In genomic region chr6:165950316-165950715, GRCh38 we compare ENCODE assay signal across 23 cellular contexts.
"Had no signal": no experiment of that assay in that cellular context is flagged by ENCODE, and none has a peak within 500 bp of the region (broad histone marks: within the 10 kb centered on the region; RNA-seq: fewer than 3 reads in every experiment).

No MANE protein-coding gene starts in this region.

- H3K4me3 ChIP-seq: MG63, SJSA1 had no signal

- H3K27ac ChIP-seq: SJSA1 had no signal

- DNase-seq: Karpas-422, KG1, MG63, NCI-H1092, NCI-H1105 treated with DMSO at 0.1 percent for 48 hours, NCI-H1417 treated with DMSO at 0.1 percent for 48 hours, NCI-H146, NCI-H1694 treated with DMSO at 0.1 percent for 48 hours, NCI-H1930, NCI-H2081, NCI-H2171, NCI-H226, NCI-H446, NCI-H510A, NCI-H524 treated with DMSO at 0.1 percent for 48 hours, NCI-H69, NCI-H774, Right ventricle myocardium superior, RPMI8226, SIG-M5, SK-N-SH, SW 1271 had no signal
